Comparison of ENCODE assay signal across 8 cellular contexts in genomic region chr13:49996951-49997895, GRCh38. TPM values are rescaled to one million over a fixed set of nuclear protein-coding genes. Genes with fewer than 3 reads are reported as not detected.
DNase-seq lines count a peak whose midpoint lies in the region; ATAC-seq, FAIRE-seq and TF ChIP-seq lines count a peak whose summit lies in the region.

TSS of gene TRIM13 (plus strand) at chr13:49997042. CDS start at chr13:50011941, 14,899 bp downstream.

- H3K4me3 ChIP-seq in AG09309 (ENCODE audit: control insufficient read depth, low read depth, low read length) (peak within 1 kb of the TSS; percentile 83), kidney (ENCODE audit: low read length in 2 of 2) (peak within 1 kb of the TSS; percentile 80 to 88)

- intact Hi-C loops in kidney (cut with DNase I) = no loop called here

- ATAC-seq in GM18873 (IDR thresholded peaks at IDR 0.05; ENCODE audit: low FRiP score, unreplicated experiment) (peak; percentile 57), HG03139 (IDR thresholded peaks at IDR 0.05; ENCODE audit: unreplicated experiment) (peak; percentile 58)

- peak within 1 kb of the TSS; percentile 83 to 89 for H3K9ac ChIP-seq in kidney (ENCODE audit: low read length in 2 of 2)

- H3K36me3 ChIP-seq in kidney (ENCODE audit: control insufficient read depth in 1 of 2, insufficient read depth in 2 of 2, low read length in 2 of 2) = peaks cover 0 to 9% of the 10 kb centered on the region in 2 donors

- no peaks in the 10 kb centered on the region for H3K9me3 ChIP-seq in kidney (ENCODE audit: control insufficient read depth in 1 of 2, low read length in 2 of 2)

- TF ChIP-seq CTCF in AG09309 (IDR thresholded peaks at IDR 0.05; ENCODE audit: control insufficient read depth, insufficient read depth, low read depth, low read length, missing control alignments) (peak; percentile 84), kidney (IDR thresholded peaks at IDR 0.05; ENCODE audit: borderline replicate concordance, extremely low read depth, insufficient read depth) (peak; percentile 56)

- H3K27ac ChIP-seq in kidney (ENCODE audit: low read depth in 2 of 2, low read length in 2 of 2) = peak within 1 kb of the TSS; percentile 98 to 99

- H3K4me1 ChIP-seq in kidney (ENCODE audit: control insufficient read depth in 1 of 2, insufficient read depth in 1 of 2, low read depth in 1 of 2, low read length in 2 of 2) = peaks cover 11 to 23% of the 10 kb centered on the region in 2 donors

- no peak for FAIRE-seq in kidney (lab: Jason Lieb, UNC)

- DNase-seq in AG09309 (ENCODE audit: low read depth) = peak; percentile 63
- DNase-seq in NCI-H2227 treated with DMSO at 0.1 percent for 48 hours (lab: John Stamatoyannopoulos, UW) = peak; percentile 71
- DNase-seq in activated CD4-positive, CD25-positive, alpha-beta regulatory T cell treated with anti-CD3 and anti-CD28 coated beads, Interleukin-2, amount 50 U/mL, for 72 hours = peak; percentile 83
- peak; percentile 9 to 73 for DNase-seq in cerebellar nuclear complex (lab: John Stamatoyannopoulos, UW)
- DNase-seq in kidney = peak; percentile 97
- DNase-seq in stimulated activated CD4-positive, alpha-beta T cell treated with anti-CD3 and anti-CD28 coated beads, Interleukin-15, amount 100 ng/mL, for 24 hours = peak; percentile 84

RNA-seq across cellular contexts. Expression of gene TRIM13, which starts in this region (rescaled TPM):
- 29.9 TPM for total RNA-seq in kidney
- polyA plus RNA-seq in kidney (ENCODE audit: insufficient read depth, low read depth, low replicate concordance) = 28.2 TPM

Comparison
In these comparisons a context has a peak if more than half of its experiments do, and no peak if none do; other contexts are left out.
1. Peak in every context shown above with its lines: DNase-seq, ATAC-seq, H3K4me3 ChIP-seq and H3K27ac ChIP-seq.
2. DNase-seq: peak in every context shown above with its lines; median percentile 97 in kidney; 84 in stimulated activated CD4-positive, alpha-beta T cell treated with anti-CD3 and anti-CD28 coated beads, Interleukin-15, amount 100 ng/mL, for 24 hours; 83 in activated CD4-positive, CD25-positive, alpha-beta regulatory T cell treated with anti-CD3 and anti-CD28 coated beads, Interleukin-2, amount 50 U/mL, for 72 hours; 71 in NCI-H2227 treated with DMSO at 0.1 percent for 48 hours; 63 in AG09309; 41 in cerebellar nuclear complex.